8 cellular contexts compared by ENCODE assay signal in genomic region chr1:212665241-212666115, GRCh38. TPM values are rescaled to one million over a fixed set of nuclear protein-coding genes. Genes with fewer than 3 reads are reported as not detected.
A peak's percentile ranks its signal among the peaks of the same experiment; 100 is the strongest.
DNase-seq lines count a peak whose midpoint lies in the region; ATAC-seq, FAIRE-seq and TF ChIP-seq lines count a peak whose summit lies in the region.

No MANE protein-coding gene starts in this region.

- POLR2A ChIA-PET in A549 (lab: Yijun Ruan, JAX) = interaction anchor here (1.3 to 2.3 kb wide), 2 partner anchors 36 to 57 kb away, joined by 3 to 17 read pairs; partner anchors contain the start of gene ATF3

- TF ChIP-seq CTCF in A549 (IDR thresholded peaks at IDR 0.05) = peak; percentile 93
- TF ChIP-seq CTCF in coronary artery (IDR thresholded peaks at IDR 0.05) = peak; percentile 88
- TF ChIP-seq CTCF in liver (IDR thresholded peaks at IDR 0.05; ENCODE audit: low read depth, low read length, missing input control) = peak; percentile 89

- peak overlapping the region in 1 of 2 donors; percentile 52 for H3K9ac ChIP-seq in liver (ENCODE audit: low read depth in 1 of 2, low read length in 2 of 2)

- WGBS in A549 (ENCODE audit: missing lambda C conversion rate) = 16% methylated on average over 33 of the region's 37 CpGs
- WGBS in liver = 11% methylated on average over 37 of the region's 37 CpGs

- H3K27ac ChIP-seq in A549 = peak overlapping the region; percentile 77 to 90
- peak overlapping the region in 1 of 2 donors; percentile 86 for H3K27ac ChIP-seq in coronary artery
- H3K27ac ChIP-seq in liver (ENCODE audit: low read depth in 1 of 2, low read length in 2 of 2) = peak overlapping the region; percentile 11 to 59

- no peak for FAIRE-seq in A549 (lab: Jason Lieb, UNC)

- TF ChIP-seq EP300 in A549 (IDR thresholded peaks at IDR 0.05) = no peak

- peak; percentile 85 to 98 for TF ChIP-seq RAD21 in A549 (conservative IDR thresholded peaks at IDR 0.05 in 1 of 2, IDR thresholded peaks at IDR 0.05 in 1 of 2)
- TF ChIP-seq RAD21 in liver (IDR thresholded peaks at IDR 0.05) = peak; percentile 91 to 97

- TF ChIP-seq POLR2A in A549 (IDR thresholded peaks at IDR 0.05; ENCODE audit: low read length) = peak; percentile 38

- no peaks in the 10 kb centered on the region for H3K27me3 ChIP-seq in liver (ENCODE audit: control insufficient read depth in 4 of 4, insufficient read depth in 4 of 4, low read length in 3 of 4)

- H3K36me3 ChIP-seq in liver (ENCODE audit: control insufficient read depth in 4 of 4, insufficient read depth in 3 of 4, low read depth in 1 of 4, low read length in 3 of 4) = no peaks in the 10 kb centered on the region

- H3K4me1 ChIP-seq in A549 = peaks cover 39% of the 10 kb centered on the region
- H3K4me1 ChIP-seq in liver (ENCODE audit: control insufficient read depth in 4 of 4, insufficient read depth in 4 of 4, low read length in 3 of 4) = peaks cover 0 to 6% (median 3%) of the 10 kb centered on the region in 4 donors

- H3K9me3 ChIP-seq in A549 (no peaks in the 10 kb centered on the region), liver (ENCODE audit: control insufficient read depth in 4 of 4, low read length in 3 of 4) (no peaks in the 10 kb centered on the region)

- DNase-seq in A549 (ENCODE audit: low read depth in 1 of 2, low spot score in 1 of 2) (peak; percentile 82 to 87), NCI-H345 treated with DMSO at 0.1 percent for 48 hours (lab: John Stamatoyannopoulos, UW; ENCODE audit: unreplicated experiment) (peak; percentile 75), coronary artery (ENCODE audit: low spot score) (peak; percentile 88)
- DNase-seq in activated CD4-positive, alpha-beta T cell treated with anti-CD3 and anti-CD28 coated beads for 48 hours = peak; percentile 89
- peak; percentile 82 to 89 for DNase-seq in stimulated activated CD4-positive, alpha-beta T cell treated with anti-CD3 and anti-CD28 coated beads, Interleukin-2, amount 100 ng/mL, for 48 hours

- CTCF ChIA-PET in A549 (lab: Yijun Ruan, JAX) = interaction anchor here (0.6 to 5.3 kb wide), 93 partner anchors 9 to 628 kb away, joined by 3 to 115 read pairs (median 5); partner anchors contain the start of genes ATF3, BATF3, NSL1 and TATDN3

- ATAC-seq in A549 (peak; percentile 92 to 95), GM18520 (IDR thresholded peaks at IDR 0.05; ENCODE audit: unreplicated experiment) (peak; percentile 72), HG03103 (IDR thresholded peaks at IDR 0.05; ENCODE audit: low read depth, unreplicated experiment) (peak; percentile 84)

- peak overlapping the region; percentile 71 for H3K4me2 ChIP-seq in A549

- peak overlapping the region; percentile 45 for H3K4me3 ChIP-seq in A549
- H3K4me3 ChIP-seq in coronary artery = peak overlapping the region; percentile 79
- H3K4me3 ChIP-seq in liver (ENCODE audit: low read depth in 1 of 3, low read length in 3 of 3) = peak overlapping the region; percentile 67 to 81 (median 78)

TF ChIP-seq in A549, 52 proteins besides CTCF, POLR2A, EP300 and RAD21 (continues in another document):
- no peak for TF ChIP-seq POLR2AphosphoS2 (conservative IDR thresholded peaks at IDR 0.05; ENCODE audit: low read length)
- TF ChIP-seq EHF (CRISPR knock-in tag; IDR thresholded peaks at IDR 0.05) = no peak
- no peak for TF ChIP-seq GATA3 (IDR thresholded peaks at IDR 0.05; ENCODE audit: borderline replicate concordance)
- TF ChIP-seq TP53 (CRISPR knock-in tag; IDR thresholded peaks at IDR 0.05) = no peak
- no peak for TF ChIP-seq ZC3H11A (IDR thresholded peaks at IDR 0.05)
- TF ChIP-seq SMC3 (IDR thresholded peaks at IDR 0.05) = peak; percentile 98
- TF ChIP-seq MAX (IDR thresholded peaks at IDR 0.05) = peak; percentile 50; the same call in 1 of the 2 replicates
- no peak for TF ChIP-seq TFCP2L1 (CRISPR knock-in tag; IDR thresholded peaks at IDR 0.05)
- no peak for TF ChIP-seq SREBF2 (IDR thresholded peaks at IDR 0.05)
- no peak for TF ChIP-seq HES2 (IDR thresholded peaks at IDR 0.05)
- TF ChIP-seq MYC (IDR thresholded peaks at IDR 0.05; ENCODE audit: borderline replicate concordance, low read length) = no peak
- TF ChIP-seq RARB (CRISPR knock-in tag; IDR thresholded peaks at IDR 0.05) = no peak
- TF ChIP-seq FOSB (CRISPR knock-in tag; IDR thresholded peaks at IDR 0.05) = no peak
- no peak for TF ChIP-seq FOSL2 (IDR thresholded peaks at IDR 0.05)
- no peak for TF ChIP-seq FOSL2 (CRISPR knock-in tag; IDR thresholded peaks at IDR 0.05)
- no peak for TF ChIP-seq CBX2 (IDR thresholded peaks at IDR 0.05; ENCODE audit: borderline replicate concordance, low read depth)
- TF ChIP-seq, protein P1, sequence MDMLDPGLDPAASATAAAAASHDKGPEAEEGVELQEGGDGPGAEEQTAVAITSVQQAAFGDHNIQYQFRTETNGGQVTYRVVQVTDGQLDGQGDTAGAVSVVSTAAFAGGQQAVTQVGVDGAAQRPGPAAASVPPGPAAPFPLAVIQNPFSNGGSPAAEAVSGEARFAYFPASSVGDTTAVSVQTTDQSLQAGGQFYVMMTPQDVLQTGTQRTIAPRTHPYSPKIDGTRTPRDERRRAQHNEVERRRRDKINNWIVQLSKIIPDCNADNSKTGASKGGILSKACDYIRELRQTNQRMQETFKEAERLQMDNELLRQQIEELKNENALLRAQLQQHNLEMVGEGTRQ (IDR thresholded peaks at IDR 0.05) = no peak

TF ChIP-seq in liver, 16 proteins besides CTCF, POLR2A, EP300 and RAD21:
- TF ChIP-seq EGR1 (IDR thresholded peaks at IDR 0.05; ENCODE audit: low read depth in 2 of 2) (no peak), RXRA (IDR thresholded peaks at IDR 0.05) (peak in 1 of 2 donors; percentile 23), YY1 (IDR thresholded peaks at IDR 0.05) (peak; percentile 36)

RNA-seq across cellular contexts. Expression of gene BATF3, which starts 34.2 kb away (rescaled TPM):
- polyA plus RNA-seq in A549 (2011; rRNA removed) (6.4 and 7.9 TPM in 2 replicates), A549 (2017; fragmentation: RNase III; extraction: RNeasy Plus Mini Kit Qiagen cat#74134 plus additional on column Dnase treatment) (6.6 to 8.9 TPM (median 7.0 TPM) in 3 replicates), liver (under 1 TPM; 0.65 to 0.88 TPM)
- polyA plus RNA-seq in A549 (2012; cell fraction: cytosol; rRNA removed) = 16.2 and 19.1 TPM in 2 replicates
- 21.5 and 21.8 TPM in 2 replicates for polyA plus RNA-seq in A549 (2012; cell fraction: nucleus; rRNA removed)
- 2.6 and 3.7 TPM in 2 replicates for polyA minus RNA-seq in A549 (2011; rRNA and poly(A)+ RNA removed)
- 1 to 10 TPM in 1 of 2 donors, under 1 TPM in 1; 0.93 to 1.0 TPM for total RNA-seq in liver

RNA-seq across cellular contexts. Expression of gene ATF3, which starts 56.9 kb away (rescaled TPM):
- polyA plus RNA-seq in A549 (2011; rRNA removed) (33.4 and 62.9 TPM in 2 replicates), A549 (2017; fragmentation: RNase III; extraction: RNeasy Plus Mini Kit Qiagen cat#74134 plus additional on column Dnase treatment) (4.4 to 5.0 TPM (median 4.7 TPM) in 3 replicates), liver (1 to 10 TPM; 5.6 to 8.8 TPM)
- 29.2 and 44.9 TPM in 2 replicates for polyA plus RNA-seq in A549 (2012; cell fraction: cytosol; rRNA removed)
- polyA plus RNA-seq in A549 (2012; cell fraction: nucleus; rRNA removed) = 81.6 and 101 TPM in 2 replicates
- polyA minus RNA-seq in A549 (2011; rRNA and poly(A)+ RNA removed) = 106 and 171 TPM in 2 replicates
- 1 to 10 TPM; 1.1 to 5.4 TPM for total RNA-seq in liver
